In the genomic region with DNA sequence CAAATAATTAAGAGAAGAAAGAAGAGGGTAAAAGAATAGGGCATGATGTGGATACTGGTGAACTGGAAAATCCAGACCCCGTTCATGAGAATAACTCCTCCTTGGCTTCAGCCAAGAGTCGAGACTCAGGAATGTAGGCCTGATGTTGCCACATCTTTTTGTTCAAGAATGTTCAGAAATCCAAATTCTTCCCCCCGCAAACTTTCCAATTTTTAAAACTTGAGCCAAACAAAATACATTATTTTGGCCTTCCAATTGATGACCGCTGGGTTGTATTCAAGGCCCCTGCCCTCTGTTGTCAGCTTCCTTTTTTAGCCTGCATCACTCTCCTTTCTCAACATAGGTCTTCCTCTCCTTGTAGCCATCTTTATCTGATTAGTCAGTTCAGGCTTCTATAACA, we compare ENCODE assay signal across 27 cellular contexts.
DNase-seq lines count a peak whose midpoint lies in the region; ATAC-seq, FAIRE-seq and TF ChIP-seq lines count a peak whose summit lies in the region.
"Had no signal": no experiment of that assay in that cellular context is flagged by ENCODE, and none has a peak within 500 bp of the region (broad histone marks: within the 10 kb centered on the region; RNA-seq: fewer than 3 reads in every experiment).

No MANE protein-coding gene starts in this region.

- H3K27ac ChIP-seq in ACC112 (ENCODE audit: low read depth, low read length) = peak overlapping the region; percentile 20; the same call in 1 of the 2 replicates
- H3K27ac ChIP-seq: esophagus squamous epithelium, RWPE1 had no signal

- intact Hi-C loops in activated CD4-positive, alpha-beta memory T cell treated with anti-CD3 and anti-CD28 coated beads for 36 hours (cut with micrococcal nuclease) = no loop called here

- H3K79me2 ChIP-seq in ACC112 (ENCODE audit: control insufficient read depth, insufficient read depth, low read length, unreplicated experiment) = no peaks in the 10 kb centered on the region

- H3K27me3 ChIP-seq in ACC112 (ENCODE audit: insufficient read depth, low read length) = no peaks in the 10 kb centered on the region
- H3K27me3 ChIP-seq in bronchial epithelial cell (ENCODE audit: control insufficient read depth, insufficient read depth, low read length) = no peaks in the 10 kb centered on the region
- H3K27me3 ChIP-seq: esophagus squamous epithelium had no signal

- peaks cover 0 to 10% (median 0%) of the 10 kb centered on the region in 3 donors for H3K36me3 Mint-ChIP-seq in immature natural killer cell
- H3K36me3 Mint-ChIP-seq in activated CD4-positive, alpha-beta memory T cell treated with anti-CD3 and anti-CD28 coated beads for 36 hours = no peaks in the 10 kb centered on the region
- H3K36me3 Mint-ChIP-seq: naive thymus-derived CD8-positive, alpha-beta T cell; type B pancreatic cell had no signal

- no peak overlapping the region for H3K4me3 ChIP-seq in ACC112 (ENCODE audit: low read depth, low read length)
- H3K4me3 ChIP-seq in bronchial epithelial cell (ENCODE audit: low read depth, low read length) = no peak overlapping the region
- H3K4me3 ChIP-seq: esophagus squamous epithelium had no signal

- CTCF ChIA-PET in activated CD4-positive, alpha-beta memory T cell treated with anti-CD3 and anti-CD28 coated beads for 36 hours (lab: Charles Lee) = interaction anchor here (0.6 to 1.5 kb wide), 3 partner anchors 21 to 106 kb away, joined by 3 to 4 read pairs (median 4); partner anchors contain the start of gene TNFAIP3

- H2AFZ ChIP-seq in ACC112 (ENCODE audit: low read length, unreplicated experiment) = no peak overlapping the region

- DNase-seq in EH (ENCODE audit: low read depth) (peak; percentile 63), bronchial epithelial cell (ENCODE audit: low read depth) (no peak), immature natural killer cell (no peak)
- DNase-seq in activated CD4-positive, alpha-beta memory T cell treated with anti-CD3 and anti-CD28 coated beads for 36 hours = no peak
- DNase-seq: activated naive CD4-positive, alpha-beta T cell; activated T-cell treated with anti-CD3 and anti-CD28 coated beads, Interleukin-2, amount 50 U/mL, for 4 hours; anterior cingulate cortex; central memory CD4-positive, alpha-beta T cell; DND-41; esophagus squamous epithelium; midbrain; naive thymus-derived CD8-positive, alpha-beta T cell; NCI-H1092; NCI-H1694 treated with DMSO at 0.1 percent for 48 hours; SK-N-SH; stimulated activated CD4-positive, alpha-beta T cell treated with anti-CD3 and anti-CD28 coated beads, Interleukin-2, amount 100 ng/mL, for 24 hours; substantia nigra; T-helper 2 cell had no signal

- no peaks in the 10 kb centered on the region for H3K9me3 Mint-ChIP-seq in immature natural killer cell
- H3K9me3 Mint-ChIP-seq in activated CD4-positive, alpha-beta memory T cell treated with anti-CD3 and anti-CD28 coated beads for 36 hours = no peaks in the 10 kb centered on the region
- H3K9me3 Mint-ChIP-seq: activated T-cell treated with anti-CD3 and anti-CD28 coated beads, Interleukin-2, amount 50 U/mL, for 4 hours; naive thymus-derived CD8-positive, alpha-beta T cell; type B pancreatic cell had no signal

- peaks cover 98 to 100% of the 10 kb centered on the region in 2 donors for H3K4me1 Mint-ChIP-seq in immature natural killer cell
- peaks cover 74% of the 10 kb centered on the region for H3K4me1 Mint-ChIP-seq in activated CD4-positive, alpha-beta memory T cell treated with anti-CD3 and anti-CD28 coated beads for 36 hours (ENCODE audit: low read depth)

- peak; percentile 47 for FAIRE-seq in bronchial epithelial cell (lab: Jason Lieb, UNC)
- FAIRE-seq: endometrium, GM12891 had no signal

- H3K27ac Mint-ChIP-seq in immature natural killer cell = peak overlapping the region in 5 of 6 donors; percentile 94 to 100 (median 99)
- no peak overlapping the region for H3K27ac Mint-ChIP-seq in activated CD4-positive, alpha-beta memory T cell treated with anti-CD3 and anti-CD28 coated beads for 36 hours
- H3K27ac Mint-ChIP-seq: type B pancreatic cell had no signal

- peak overlapping the region; percentile 14 to 85 (median 36) for H3K4me3 Mint-ChIP-seq in immature natural killer cell
- H3K4me3 Mint-ChIP-seq in activated CD4-positive, alpha-beta memory T cell treated with anti-CD3 and anti-CD28 coated beads for 36 hours = no peak overlapping the region
- H3K4me3 Mint-ChIP-seq: activated T-cell treated with anti-CD3 and anti-CD28 coated beads, Interleukin-2, amount 50 U/mL, for 4 hours; CD14-positive monocyte; naive thymus-derived CD8-positive, alpha-beta T cell; type B pancreatic cell had no signal

- no peak for ATAC-seq in HG02938 (IDR thresholded peaks at IDR 0.05; ENCODE audit: unreplicated experiment)
- no peak for ATAC-seq in GM21360 (IDR thresholded peaks at IDR 0.05; ENCODE audit: unreplicated experiment)
- no peak for ATAC-seq in HG03432 (IDR thresholded peaks at IDR 0.05; ENCODE audit: unreplicated experiment)
- ATAC-seq: activated T-cell treated with anti-CD3 and anti-CD28 coated beads, Interleukin-2, amount 50 U/mL, for 4 hours; naive thymus-derived CD8-positive, alpha-beta T cell had no signal

- no peak for TF ChIP-seq CTCF in bronchial epithelial cell (IDR thresholded peaks at IDR 0.05; ENCODE audit: insufficient read depth, low read length, severe bottlenecking)

- POLR2A ChIA-PET in activated CD4-positive, alpha-beta memory T cell treated with anti-CD3 and anti-CD28 coated beads for 36 hours (lab: Charles Lee) = no interaction called here

- peaks cover 32% of the 10 kb centered on the region for H3K4me1 ChIP-seq in ACC112 (ENCODE audit: control insufficient read depth, insufficient read depth, low read length, unreplicated experiment)

- peaks cover 1 to 14% (median 8%) of the 10 kb centered on the region in 3 donors for H3K27me3 Mint-ChIP-seq in immature natural killer cell (ENCODE audit: low read depth in 3 of 3)
- no peaks in the 10 kb centered on the region for H3K27me3 Mint-ChIP-seq in activated CD4-positive, alpha-beta memory T cell treated with anti-CD3 and anti-CD28 coated beads for 36 hours
- H3K27me3 Mint-ChIP-seq: type B pancreatic cell had no signal

- no peaks in the 10 kb centered on the region for H3K36me3 ChIP-seq in ACC112 (ENCODE audit: insufficient read depth, low read length)
- no peaks in the 10 kb centered on the region for H3K36me3 ChIP-seq in bronchial epithelial cell (ENCODE audit: control insufficient read depth, insufficient read depth, low read length)
- H3K36me3 ChIP-seq: esophagus squamous epithelium had no signal
